In the genomic region with DNA sequence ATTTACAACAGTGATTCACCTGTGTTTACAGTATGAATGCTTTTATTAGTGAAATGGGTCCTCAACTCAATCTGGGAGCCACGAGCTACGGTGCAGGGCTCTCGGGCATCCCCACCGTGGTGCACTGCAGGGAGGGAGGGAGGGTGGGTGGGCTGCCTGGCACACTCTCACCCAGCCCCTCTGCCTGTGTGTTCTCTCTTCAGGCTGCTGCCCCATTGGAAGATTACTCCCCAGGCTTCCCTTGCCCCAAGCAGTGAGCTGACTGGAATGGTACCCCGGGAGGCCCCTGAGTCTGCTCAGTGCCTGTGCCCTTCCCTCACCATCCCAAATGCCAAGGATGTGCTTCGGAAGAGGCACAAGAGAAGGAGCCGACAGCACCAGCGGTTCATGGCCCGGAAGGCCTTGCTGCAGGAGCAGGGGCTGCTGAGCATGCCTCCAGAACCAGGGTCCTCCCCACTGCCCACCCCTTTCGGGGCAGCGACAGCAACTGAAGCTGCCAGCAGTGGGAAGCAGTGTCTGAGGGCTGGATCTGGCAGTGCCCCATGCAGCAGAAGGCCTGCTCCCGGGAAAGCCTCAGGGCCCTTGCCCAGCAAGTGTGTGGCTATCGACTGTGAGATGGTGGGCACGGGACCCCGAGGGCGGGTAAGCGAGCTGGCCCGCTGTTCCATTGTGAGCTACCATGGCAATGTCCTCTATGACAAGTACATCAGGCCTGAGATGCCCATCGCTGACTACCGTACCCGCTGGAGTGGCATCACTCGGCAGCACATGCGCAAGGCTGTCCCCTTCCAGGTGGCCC, we compare ENCODE assay signal across 1 cellular context.
TF ChIP-seq lines count a peak whose summit lies in the region.

No MANE protein-coding gene starts in this region.

TF ChIP-seq in SK-N-SH treated with all-trans-retinoic acid at 6 μM for 48 hours, 23 proteins besides CTCF, POLR2A, EP300 and RAD21 (continued from another document):
- TF ChIP-seq, protein P1, sequence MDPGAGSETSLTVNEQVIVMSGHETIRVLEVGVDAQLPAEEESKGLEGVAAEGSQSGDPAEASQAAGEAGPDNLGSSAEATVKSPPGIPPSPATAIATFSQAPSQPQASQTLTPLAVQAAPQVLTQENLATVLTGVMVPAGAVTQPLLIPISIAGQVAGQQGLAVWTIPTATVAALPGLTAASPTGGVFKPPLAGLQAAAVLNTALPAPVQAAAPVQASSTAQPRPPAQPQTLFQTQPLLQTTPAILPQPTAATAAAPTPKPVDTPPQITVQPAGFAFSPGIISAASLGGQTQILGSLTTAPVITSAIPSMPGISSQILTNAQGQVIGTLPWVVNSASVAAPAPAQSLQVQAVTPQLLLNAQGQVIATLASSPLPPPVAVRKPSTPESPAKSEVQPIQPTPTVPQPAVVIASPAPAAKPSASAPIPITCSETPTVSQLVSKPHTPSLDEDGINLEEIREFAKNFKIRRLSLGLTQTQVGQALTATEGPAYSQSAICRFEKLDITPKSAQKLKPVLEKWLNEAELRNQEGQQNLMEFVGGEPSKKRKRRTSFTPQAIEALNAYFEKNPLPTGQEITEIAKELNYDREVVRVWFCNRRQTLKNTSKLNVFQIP (CRISPR knock-in tag; IDR thresholded peaks at IDR 0.05; ENCODE audit: borderline replicate concordance, low read depth): no peak
- no peak for TF ChIP-seq SNAI2 (CRISPR knock-in tag; IDR thresholded peaks at IDR 0.05)
- TF ChIP-seq ISL1 (CRISPR knock-in tag; IDR thresholded peaks at IDR 0.05): no peak
- TF ChIP-seq, protein P2, sequence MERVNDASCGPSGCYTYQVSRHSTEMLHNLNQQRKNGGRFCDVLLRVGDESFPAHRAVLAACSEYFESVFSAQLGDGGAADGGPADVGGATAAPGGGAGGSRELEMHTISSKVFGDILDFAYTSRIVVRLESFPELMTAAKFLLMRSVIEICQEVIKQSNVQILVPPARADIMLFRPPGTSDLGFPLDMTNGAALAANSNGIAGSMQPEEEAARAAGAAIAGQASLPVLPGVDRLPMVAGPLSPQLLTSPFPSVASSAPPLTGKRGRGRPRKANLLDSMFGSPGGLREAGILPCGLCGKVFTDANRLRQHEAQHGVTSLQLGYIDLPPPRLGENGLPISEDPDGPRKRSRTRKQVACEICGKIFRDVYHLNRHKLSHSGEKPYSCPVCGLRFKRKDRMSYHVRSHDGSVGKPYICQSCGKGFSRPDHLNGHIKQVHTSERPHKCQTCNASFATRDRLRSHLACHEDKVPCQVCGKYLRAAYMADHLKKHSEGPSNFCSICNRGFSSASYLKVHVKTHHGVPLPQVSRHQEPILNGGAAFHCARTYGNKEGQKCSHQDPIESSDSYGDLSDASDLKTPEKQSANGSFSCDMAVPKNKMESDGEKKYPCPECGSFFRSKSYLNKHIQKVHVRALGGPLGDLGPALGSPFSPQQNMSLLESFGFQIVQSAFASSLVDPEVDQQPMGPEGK (CRISPR knock-in tag; IDR thresholded peaks at IDR 0.05; ENCODE audit: borderline replicate concordance): no peak
- no peak for TF ChIP-seq CSDC2 (CRISPR knock-in tag; IDR thresholded peaks at IDR 0.05)
- no peak for TF ChIP-seq TCF4 (CRISPR knock-in tag; IDR thresholded peaks at IDR 0.05; ENCODE audit: borderline replicate concordance)
